Comparison of ENCODE assay signal across 29 cellular contexts in genomic region chr1:160975026-160975425, GRCh38. TPM values are rescaled to one million over a fixed set of nuclear protein-coding genes. Genes with fewer than 3 reads are reported as not detected.
"Had no signal": no experiment of that assay in that cellular context is flagged by ENCODE, and none has a peak within 500 bp of the region (broad histone marks: within the 10 kb centered on the region; RNA-seq: fewer than 3 reads in every experiment).

No MANE protein-coding gene starts in this region.

- ATAC-seq: activated CD8-positive, alpha-beta T cell treated with anti-CD3 and anti-CD28 coated beads for 36 hours; activated naive CD8-positive, alpha-beta T cell treated with anti-CD3 and anti-CD28 coated beads, Interleukin-2, amount 50 U/mL, for 24 hours; activated T-cell treated with anti-CD3 and anti-CD28 coated beads, Interleukin-2, amount 50 U/mL, for 4 hours; activated T-helper 17 cell treated with anti-CD3 and anti-CD28 coated beads, Interleukin-2, amount 50 U/mL, for 72 hours; esophagus mucosa; left cardiac atrium; pancreas; stimulated activated naive B cell treated with anti-CD40 and anti-IgM and Interleukin-4, amounts not matched to agents 10 μg/mL and 1 μg/mL and 100 μg/mL, for 72 hours; upper lobe of right lung had no signal

- H3K27ac ChIP-seq: pancreas, prostate gland, stomach, thyroid gland, upper lobe of right lung had no signal

- H3K27me3 ChIP-seq: pancreas, thyroid gland, upper lobe of right lung had no signal

- H3K4me2 ChIP-seq: smooth muscle cell had no signal

- H3K4me3 ChIP-seq: pancreas, prostate gland, smooth muscle cell, stomach, thyroid gland, upper lobe of right lung had no signal

- FAIRE-seq: bronchial epithelial cell, keratinocyte, pancreas had no signal

- DNase-seq: activated B cell treated with CpG ODN at 0.5 μM for 24 hours; activated CD4-positive, alpha-beta T cell treated with anti-CD3 and anti-CD28 coated beads, Interleukin-2, amount 50 U/mL, for 1 hour; activated CD8-positive, alpha-beta T cell treated with anti-CD3 and anti-CD28 coated beads for 36 hours; activated gamma-delta T cell treated with Interleukin-2 at 50 U/mL for 16 hours; activated naive CD8-positive, alpha-beta T cell treated with anti-CD3 and anti-CD28 coated beads, Interleukin-2, amount 50 U/mL, for 24 hours; activated T-cell treated with anti-CD3 and anti-CD28 coated beads, Interleukin-2, amount 50 U/mL, for 4 hours; amygdala; endodermal cell; foreskin fibroblast; head of caudate nucleus; hippocampal formation; left cardiac atrium; mammary epithelial cell; nephron progenitor cell; pancreas; stimulated activated CD4-positive, alpha-beta T cell treated with anti-CD3 and anti-CD28 coated beads, Interleukin-1b, Interleukin-23, amount 100 ng/mL, for 48 hours; stimulated activated CD4-positive, alpha-beta T cell treated with anti-CD3 and anti-CD28 coated beads, Interleukin-4, amount 100 ng/mL, for 4 hours; stimulated activated CD8-positive, alpha-beta memory T cell treated with anti-CD3 and anti-CD28 coated beads, Interleukin-4, amount 100 ng/mL, for 48 hours; stimulated activated naive B cell treated with anti-CD40 and anti-IgM and Interleukin-4, amounts not matched to agents 10 μg/mL and 1 μg/mL and 100 μg/mL, for 72 hours; stomach; thyroid gland; upper lobe of right lung had no signal

- H3K9me3 ChIP-seq: pancreas, prostate gland, stomach, thyroid gland, upper lobe of right lung had no signal

- H3K36me3 ChIP-seq: pancreas, prostate gland, stomach, thyroid gland, upper lobe of right lung had no signal

- H3K4me1 ChIP-seq: pancreas, prostate gland, thyroid gland, upper lobe of right lung had no signal

RNA-seq across cellular contexts. Expression of gene ITLN2, which starts 20.4 kb away (rescaled TPM):
- total RNA-seq: activated B cell treated with CpG ODN at 0.5 μM for 24 hours; activated CD8-positive, alpha-beta T cell treated with anti-CD3 and anti-CD28 coated beads for 36 hours; activated T-cell treated with anti-CD3 and anti-CD28 coated beads, Interleukin-2, amount 50 U/mL, for 4 hours; activated T-helper 17 cell treated with anti-CD3 and anti-CD28 coated beads, Interleukin-2, amount 50 U/mL, for 72 hours; mucosa of gallbladder; pancreas; smooth muscle cell; thyroid gland had no signal
- polyA plus RNA-seq: smooth muscle cell had no signal
